ENCODE assay signal across 16 cellular contexts in the genomic region with DNA sequence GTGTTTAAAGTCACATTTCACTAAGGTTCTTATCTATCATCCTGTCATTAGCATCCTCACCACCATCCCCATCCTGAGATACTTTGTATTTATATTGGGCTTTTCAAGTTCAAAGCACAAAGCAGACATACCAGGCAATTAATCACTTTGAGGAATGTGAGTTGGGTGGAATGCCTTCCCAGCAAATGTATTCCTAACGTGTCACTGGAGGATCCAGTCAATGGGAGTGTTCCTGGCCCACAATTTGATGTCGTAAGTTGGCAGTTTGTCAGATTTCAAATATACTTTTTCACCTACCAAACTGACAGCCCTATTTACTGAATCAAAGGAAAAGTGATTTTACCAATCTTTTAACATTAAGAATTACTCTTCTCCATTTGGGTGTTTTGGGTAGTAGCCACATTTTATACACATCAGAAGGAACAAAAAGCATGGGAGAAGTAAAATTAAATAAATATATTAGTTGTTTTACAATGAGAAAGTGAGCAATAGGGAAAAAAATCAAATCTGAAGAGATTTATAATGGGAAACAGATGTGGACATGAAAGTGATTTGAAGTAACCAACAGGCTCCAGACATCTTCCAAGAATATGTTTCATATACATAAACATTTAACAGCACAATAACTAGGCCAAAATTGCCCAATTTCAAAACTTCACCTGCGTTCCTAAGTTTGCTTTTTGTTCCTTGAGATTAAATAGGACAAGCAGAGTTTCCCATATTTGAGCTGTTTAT.
DNase-seq lines count a peak whose midpoint lies in the region; ATAC-seq and TF ChIP-seq lines count a peak whose summit lies in the region.
"Had no signal": no experiment of that assay in that cellular context is flagged by ENCODE, and none has a peak within 500 bp of the region (broad histone marks: within the 10 kb centered on the region; RNA-seq: fewer than 3 reads in every experiment).

No MANE protein-coding gene starts in this region.

- no peaks in the 10 kb centered on the region for H3K27me3 Mint-ChIP-seq in glutamatergic neuron (ENCODE audit: unreplicated experiment)
- H3K27me3 Mint-ChIP-seq in stimulated activated naive B cell treated with anti-CD40 and anti-IgM and Interleukin-4, amounts not matched to agents 10 μg/mL and 1 μg/mL and 100 μg/mL, for 72 hours: no peaks in the 10 kb centered on the region
- H3K27me3 Mint-ChIP-seq: activated CD4-positive, alpha-beta T cell treated with anti-CD3 and anti-CD28 coated beads, Interleukin-2, amount 10 ng/mL, durations not matched to agents 7 days and 5 days had no signal

- no peaks in the 10 kb centered on the region for H3K4me1 Mint-ChIP-seq in glutamatergic neuron (ENCODE audit: low read depth, unreplicated experiment)
- H3K4me1 Mint-ChIP-seq in stimulated activated naive B cell treated with anti-CD40 and anti-IgM and Interleukin-4, amounts not matched to agents 10 μg/mL and 1 μg/mL and 100 μg/mL, for 72 hours: no peaks in the 10 kb centered on the region

- no peaks in the 10 kb centered on the region for H3K36me3 Mint-ChIP-seq in glutamatergic neuron (ENCODE audit: unreplicated experiment)
- no peaks in the 10 kb centered on the region for H3K36me3 Mint-ChIP-seq in stimulated activated naive B cell treated with anti-CD40 and anti-IgM and Interleukin-4, amounts not matched to agents 10 μg/mL and 1 μg/mL and 100 μg/mL, for 72 hours

- no peak overlapping the region for H3K27ac Mint-ChIP-seq in glutamatergic neuron (ENCODE audit: unreplicated experiment)
- no peak overlapping the region for H3K27ac Mint-ChIP-seq in stimulated activated naive B cell treated with anti-CD40 and anti-IgM and Interleukin-4, amounts not matched to agents 10 μg/mL and 1 μg/mL and 100 μg/mL, for 72 hours
- H3K27ac Mint-ChIP-seq: activated CD4-positive, alpha-beta T cell treated with anti-CD3 and anti-CD28 coated beads, Interleukin-2, amount 10 ng/mL, durations not matched to agents 7 days and 5 days had no signal

- no peak overlapping the region for H3K4me3 Mint-ChIP-seq in glutamatergic neuron (ENCODE audit: unreplicated experiment)
- H3K4me3 Mint-ChIP-seq in stimulated activated naive B cell treated with anti-CD40 and anti-IgM and Interleukin-4, amounts not matched to agents 10 μg/mL and 1 μg/mL and 100 μg/mL, for 72 hours: no peak overlapping the region
- H3K4me3 Mint-ChIP-seq: activated CD4-positive, alpha-beta T cell treated with anti-CD3 and anti-CD28 coated beads, Interleukin-2, amount 10 ng/mL, durations not matched to agents 7 days and 5 days had no signal

- DNase-seq in A172 (ENCODE audit: low spot score) (peak; percentile 77), HFF-Myc (ENCODE audit: extremely low read depth, low read depth) (peak; percentile 71), astrocyte of the spinal cord (ENCODE audit: low read depth, low spot score) (peak; percentile 59), islet precursor cell (peak; percentile 78), NCI-H345 (lab: John Stamatoyannopoulos, UW) (no peak), left ventricle myocardium superior (no peak), glutamatergic neuron (no peak)
- no peak for DNase-seq in stimulated activated naive B cell treated with anti-CD40 and anti-IgM and Interleukin-4, amounts not matched to agents 10 μg/mL and 1 μg/mL and 100 μg/mL, for 72 hours
- DNase-seq: activated CD4-positive, alpha-beta T cell treated with anti-CD3 and anti-CD28 coated beads, Interleukin-2, amount 10 ng/mL, durations not matched to agents 7 days and 5 days; AML-193; central memory CD4-positive, alpha-beta T cell; foreskin melanocyte; NCI-H146; T-helper 1 cell; thyroid gland had no signal

- intact Hi-C loops in left ventricle myocardium superior (cut with micrococcal nuclease): no loop called here

- H3K4me3 ChIP-seq in HFF-Myc (replicated peaks; ENCODE audit: low read depth, low read length) (no peak overlapping the region), astrocyte of the spinal cord (ENCODE audit: low read depth, low read length) (no peak overlapping the region)
- H3K4me3 ChIP-seq: lung, thyroid gland had no signal

- in situ Hi-C loops in astrocyte of the spinal cord (cut with HindIII; ENCODE audit: low sequenced_read_pairs): no loop called here

- no peaks in the 10 kb centered on the region for H3K9me3 Mint-ChIP-seq in glutamatergic neuron (ENCODE audit: unreplicated experiment)
- H3K9me3 Mint-ChIP-seq in stimulated activated naive B cell treated with anti-CD40 and anti-IgM and Interleukin-4, amounts not matched to agents 10 μg/mL and 1 μg/mL and 100 μg/mL, for 72 hours: no peaks in the 10 kb centered on the region
- H3K9me3 Mint-ChIP-seq: activated CD4-positive, alpha-beta T cell treated with anti-CD3 and anti-CD28 coated beads, Interleukin-2, amount 10 ng/mL, durations not matched to agents 7 days and 5 days had no signal

- no peak for ATAC-seq in left ventricle myocardium superior
- no peak for ATAC-seq in stimulated activated naive B cell treated with anti-CD40 and anti-IgM and Interleukin-4, amounts not matched to agents 10 μg/mL and 1 μg/mL and 100 μg/mL, for 72 hours (replicated peaks)

- TF ChIP-seq CTCF in HFF-Myc (IDR thresholded peaks at IDR 0.05; ENCODE audit: low read depth, low read length, missing control alignments) (no peak), astrocyte of the spinal cord (IDR thresholded peaks at IDR 0.05; ENCODE audit: low read depth, low read length) (no peak), glutamatergic neuron (IDR thresholded peaks at IDR 0.05; ENCODE audit: partially characterized antibody, unreplicated experiment) (no peak)

Comparison
In these comparisons a context has a peak if more than half of its experiments do, and no peak if none do; other contexts are left out.
1. DNase-seq: peak in A172 (single experiment), HFF-Myc (single experiment), astrocyte of the spinal cord (single experiment) and islet precursor cell (single experiment); none in NCI-H345 (single experiment), left ventricle myocardium superior (single experiment), glutamatergic neuron (single experiment) and stimulated activated naive B cell treated with anti-CD40 and anti-IgM and Interleukin-4, amounts not matched to agents 10 μg/mL and 1 μg/mL and 100 μg/mL, for 72 hours (single experiment).